In genomic region chr2:223654384-223654915, GRCh38 we compare ENCODE assay signal across 28 cellular contexts. TPM values are rescaled to one million over a fixed set of nuclear protein-coding genes. Genes with fewer than 3 reads are reported as not detected.
A peak's percentile ranks its signal among the peaks of the same experiment; 100 is the strongest.
DNase-seq lines count a peak whose midpoint lies in the region; TF ChIP-seq lines count a peak whose summit lies in the region.
"Had no signal": no experiment of that assay in that cellular context is flagged by ENCODE, and none has a peak within 500 bp of the region (broad histone marks: within the 10 kb centered on the region; RNA-seq: fewer than 3 reads in every experiment).

No MANE protein-coding gene starts in this region.

- DNase-seq in GM23248 (peak; percentile 40), amniotic epithelial cell (ENCODE audit: low read depth) (peak; percentile 96), fibroblast of the aortic adventitia (ENCODE audit: low read depth) (peak; percentile 91), type B pancreatic cell (ENCODE audit: extremely low spot score, unreplicated experiment) (no peak), NCI-H146 (lab: John Stamatoyannopoulos, UW) (no peak), T-helper 9 cell (no peak)
- DNase-seq in effector memory CD4-positive, alpha-beta T cell: no peak
- DNase-seq: activated CD4-positive, alpha-beta T cell treated with anti-CD3 and anti-CD28 coated beads for 36 hours; activated CD8-positive, alpha-beta T cell treated with anti-CD3 and anti-CD28 coated beads, Interleukin-2, amount 10 ng/mL, durations not matched to agents 7 days and 5 days; activated effector memory CD4-positive, alpha-beta T cell treated with Interleukin-2 at 50 U/mL for 16 hours; activated naive CD8-positive, alpha-beta T cell treated with anti-CD3 and anti-CD28 coated beads for 36 hours; activated T-cell treated with anti-CD3 and anti-CD28 coated beads for 4 hours; heart right ventricle; left cardiac atrium; mammary epithelial cell; NCI-H1048; NCI-H1930; NCI-H345; NCI-H748 treated with DMSO at 0.1 percent for 48 hours; nephron progenitor cell; stimulated activated CD4-positive, alpha-beta T cell treated with anti-CD3 and anti-CD28 coated beads, Interleukin-2, amount 100 ng/mL, for 24 hours; stomach; tibial artery had no signal

- H3K9me3 ChIP-seq in GM23248 (ENCODE audit: low read depth): no peaks in the 10 kb centered on the region
- no peaks in the 10 kb centered on the region for H3K9me3 ChIP-seq in effector memory CD4-positive, alpha-beta T cell (ENCODE audit: control insufficient read depth, low read length)
- H3K9me3 ChIP-seq: right atrium auricular region, stomach, tibial artery had no signal

- H3K4me1 Mint-ChIP-seq in type B pancreatic cell (ENCODE audit: unreplicated experiment): peaks cover 5% of the 10 kb centered on the region
- H3K4me1 Mint-ChIP-seq: activated CD4-positive, alpha-beta T cell treated with anti-CD3 and anti-CD28 coated beads for 36 hours; activated naive CD8-positive, alpha-beta T cell treated with anti-CD3 and anti-CD28 coated beads for 36 hours had no signal

- H3K9me2 ChIP-seq in GM23248 (ENCODE audit: insufficient read depth): no peaks in the 10 kb centered on the region

- H3K9ac ChIP-seq in GM23248: no peak overlapping the region
- H3K9ac ChIP-seq: parathyroid adenoma had no signal

- no peaks in the 10 kb centered on the region for H3K36me3 Mint-ChIP-seq in type B pancreatic cell
- H3K36me3 Mint-ChIP-seq: activated naive CD8-positive, alpha-beta T cell treated with anti-CD3 and anti-CD28 coated beads for 36 hours had no signal

- H3F3A ChIP-seq in GM23248 (ENCODE audit: insufficient read depth): no peaks in the 10 kb centered on the region

- no peaks in the 10 kb centered on the region for H3K36me3 ChIP-seq in GM23248 (ENCODE audit: low read depth)
- no peaks in the 10 kb centered on the region for H3K36me3 ChIP-seq in effector memory CD4-positive, alpha-beta T cell (ENCODE audit: control insufficient read depth, insufficient read depth, low read length)
- H3K36me3 ChIP-seq: heart right ventricle, right atrium auricular region, stomach, tibial artery had no signal

- H3K27me3 Mint-ChIP-seq in type B pancreatic cell: peaks cover 28% of the 10 kb centered on the region

- TF ChIP-seq CTCF in fibroblast of the aortic adventitia (IDR thresholded peaks at IDR 0.05; ENCODE audit: insufficient read depth, low read length) (no peak), type B pancreatic cell (conservative IDR thresholded peaks at IDR 0.05) (no peak)

- H4K20me1 ChIP-seq in GM23248 (ENCODE audit: insufficient read depth): no peaks in the 10 kb centered on the region

- H3K27me3 ChIP-seq in GM23248 (replicated peaks; ENCODE audit: insufficient read depth): no peaks in the 10 kb centered on the region
- H3K27me3 ChIP-seq in effector memory CD4-positive, alpha-beta T cell (replicated peaks; ENCODE audit: control insufficient read depth, insufficient read depth, low read length, poor library complexity, severe bottlenecking): no peaks in the 10 kb centered on the region
- H3K27me3 ChIP-seq: right atrium auricular region, stomach had no signal

- in situ Hi-C loops in GM23248 (cut with MboI): no loop called here

- H3K4me2 ChIP-seq in GM23248 (ENCODE audit: unreplicated experiment): no peak overlapping the region

- H3K4me3 ChIP-seq in GM23248 (no peak overlapping the region), fibroblast of the aortic adventitia (ENCODE audit: low read depth, low read length) (no peak overlapping the region)
- H3K4me3 ChIP-seq in effector memory CD4-positive, alpha-beta T cell (ENCODE audit: insufficient read depth, low read depth, low read length, poor library complexity, severe bottlenecking): no peak overlapping the region
- H3K4me3 ChIP-seq: heart right ventricle, right atrium auricular region, SK-N-MC, stomach, tibial artery had no signal

- H3K27ac Mint-ChIP-seq in type B pancreatic cell: peak overlapping the region; percentile 4
- H3K27ac Mint-ChIP-seq: activated CD4-positive, alpha-beta T cell treated with anti-CD3 and anti-CD28 coated beads for 36 hours; activated CD8-positive, alpha-beta T cell treated with anti-CD3 and anti-CD28 coated beads, Interleukin-2, amount 10 ng/mL, durations not matched to agents 7 days and 5 days; activated naive CD8-positive, alpha-beta T cell treated with anti-CD3 and anti-CD28 coated beads for 36 hours had no signal

- peaks cover 8% of the 10 kb centered on the region for H3K9me3 Mint-ChIP-seq in type B pancreatic cell

- H3K27ac ChIP-seq in GM23248: no peak overlapping the region
- no peak overlapping the region for H3K27ac ChIP-seq in effector memory CD4-positive, alpha-beta T cell (ENCODE audit: insufficient read depth, low read length, poor library complexity, severe bottlenecking)
- H3K27ac ChIP-seq: heart right ventricle, parathyroid adenoma, right atrium auricular region, SK-N-MC, stomach, tibial artery had no signal

- no peak overlapping the region for H3K4me3 Mint-ChIP-seq in type B pancreatic cell
- H3K4me3 Mint-ChIP-seq: activated CD4-positive, alpha-beta T cell treated with anti-CD3 and anti-CD28 coated beads for 36 hours; activated CD8-positive, alpha-beta T cell treated with anti-CD3 and anti-CD28 coated beads, Interleukin-2, amount 10 ng/mL, durations not matched to agents 7 days and 5 days; activated naive CD8-positive, alpha-beta T cell treated with anti-CD3 and anti-CD28 coated beads for 36 hours; nephron progenitor cell had no signal

- WGBS in GM23248 (ENCODE audit: low coverage in 1 of 2, low lambda C conversion rate in 2 of 2, missing lambda C conversion rate in 2 of 2), 2 experiments: 53 to 54% methylated on average over 6 of the region's 6 CpGs

- no peaks in the 10 kb centered on the region for H3K79me2 ChIP-seq in GM23248 (ENCODE audit: insufficient read depth)
- H3K79me2 ChIP-seq: parathyroid adenoma had no signal

- no peaks in the 10 kb centered on the region for H3K4me1 ChIP-seq in GM23248 (ENCODE audit: insufficient read depth)
- H3K4me1 ChIP-seq in effector memory CD4-positive, alpha-beta T cell (ENCODE audit: control insufficient read depth, insufficient read depth, low read length, poor library complexity, severe bottlenecking): no peaks in the 10 kb centered on the region
- H3K4me1 ChIP-seq: heart right ventricle, parathyroid adenoma, right atrium auricular region, stomach, tibial artery had no signal

- H2AFZ ChIP-seq in GM23248: no peak overlapping the region; the same call in 1 of the 2 replicates
- H2AFZ ChIP-seq: parathyroid adenoma had no signal

RNA-seq across cellular contexts. Expression of gene SCG2, which starts 52.3 kb away (rescaled TPM):
- under 0.01 and 0.25 TPM in 2 replicates for total RNA-seq in GM23248 (2014; rRNA removed; shearing (Covaris generic))
- polyA plus RNA-seq in GM23248 (2016; fragmentation: Nextera tagmentation; extraction: Ambion mirVana): 0.37 and 0.60 TPM in 2 replicates
- total RNA-seq in fibroblast of the aortic adventitia (ENCODE audit: low replicate concordance): 0.63 and 3.4 TPM in 2 replicates
- 75.1 and 347 TPM in 2 replicates for total RNA-seq in type B pancreatic cell (ENCODE audit: low replicate concordance)
- total RNA-seq: activated CD4-positive, alpha-beta T cell treated with anti-CD3 and anti-CD28 coated beads for 36 hours; activated CD8-positive, alpha-beta T cell treated with anti-CD3 and anti-CD28 coated beads, Interleukin-2, amount 10 ng/mL, durations not matched to agents 7 days and 5 days; activated naive CD8-positive, alpha-beta T cell treated with anti-CD3 and anti-CD28 coated beads for 36 hours; dermis microvascular lymphatic vessel endothelial cell; mammary epithelial cell; T-helper 2 cell treated with Interferon-gamma antibody and Interleukin-4, amounts not matched to agents 100 ng/mL and 5 ng/mL, for 36 hours had no signal

Comparison
In these comparisons a context has a peak if more than half of its experiments do, and no peak if none do; other contexts are left out.
1. DNase-seq: peak in GM23248 (single experiment), amniotic epithelial cell (single experiment) and fibroblast of the aortic adventitia (single experiment); none in type B pancreatic cell (single experiment), NCI-H146 (single experiment), effector memory CD4-positive, alpha-beta T cell (0 of 3) and T-helper 9 cell (single experiment).
2. RNA of gene SCG2, which starts 52.3 kb away (total RNA-seq): 75.1 to 347 TPM in type B pancreatic cell; 0.63 to 3.4 TPM in fibroblast of the aortic adventitia and under 0.01 to 0.25 TPM in GM23248; every median in the first group is over 10 times any median in the second.